17 cellular contexts compared by ENCODE assay signal in genomic region chr13:40558656-40559055, GRCh38.
DNase-seq lines count a peak whose midpoint lies in the region; ATAC-seq and TF ChIP-seq lines count a peak whose summit lies in the region.
"Had no signal": no experiment of that assay in that cellular context is flagged by ENCODE, and none has a peak within 500 bp of the region (broad histone marks: within the 10 kb centered on the region; RNA-seq: fewer than 3 reads in every experiment).

No MANE protein-coding gene starts in this region.

- intact Hi-C loops in left ventricle myocardium superior (cut with micrococcal nuclease) = no loop called here
- intact Hi-C loops in cardiac septum (cut with DNase I) = no loop called here
- intact Hi-C loops in left lung (cut with DNase I) = no loop called here
- intact Hi-C loops in aorta (cut with DNase I) = loop anchor here in 1 of 2 donors (5.0 kb wide), 1 partner anchor 421 kb away; no protein-coding TSS in a partner anchor
- intact Hi-C loops in sciatic nerve (cut with DNase I) = no loop called here

- H3K27ac ChIP-seq in left lung (no peak overlapping the region), aorta (ENCODE audit: low read depth in 1 of 2, low read length in 2 of 2) (no peak overlapping the region)
- H3K27ac ChIP-seq: brain microvascular endothelial cell, neural progenitor cell, suprapubic skin had no signal

- WGBS in aorta, 2 donors = 0 to 4% methylated on average over 1 of the region's 1 CpG

- no peak overlapping the region for H3K4me3 ChIP-seq in left lung
- no peak overlapping the region for H3K4me3 ChIP-seq in aorta (ENCODE audit: low read length in 2 of 2)
- H3K4me3 ChIP-seq: neural progenitor cell, suprapubic skin had no signal

- peaks cover 29% of the 10 kb centered on the region for H3K36me3 Mint-ChIP-seq in WTC11

- peak; percentile 28 for ATAC-seq in left ventricle myocardium superior
- no peak for ATAC-seq in WTC11
- peak; percentile 25 for ATAC-seq in left lung
- peak; percentile 22 for ATAC-seq in aorta (ENCODE audit: low FRiP score)
- no peak for ATAC-seq in sciatic nerve
- ATAC-seq in GM21717 (IDR thresholded peaks at IDR 0.05; ENCODE audit: unreplicated experiment) = no peak
- ATAC-seq: SK-N-SH treated with all-trans-retinoic acid at 6 μM for 48 hours had no signal

- H3K4me1 Mint-ChIP-seq in WTC11 = peaks cover 36% of the 10 kb centered on the region

- H3K27ac Mint-ChIP-seq in WTC11 = peak overlapping the region; percentile 55; the same call in 1 of the 2 replicates
- H3K27ac Mint-ChIP-seq: dendritic cell treated with granulocyte-macrophage colony-stimulating factor and Interleukin-4, amounts not matched to agents 40 ng/mL and 50 ng/mL, for 4 days; immature natural killer cell; neural progenitor cell had no signal

- POLR2A ChIA-PET in WTC11 (lab: Charles Lee) = no interaction called here

- peaks cover 0 to 11% of the 10 kb centered on the region in 2 donors for H3K36me3 ChIP-seq in left lung
- no peaks in the 10 kb centered on the region for H3K36me3 ChIP-seq in aorta (ENCODE audit: control insufficient read depth in 1 of 2, insufficient read depth in 2 of 2, low read length in 1 of 2)
- H3K36me3 ChIP-seq: brain microvascular endothelial cell, neural progenitor cell had no signal

- CTCF ChIA-PET in WTC11 (lab: Charles Lee) = no interaction called here

- no peak overlapping the region for H3K4me3 Mint-ChIP-seq in WTC11
- H3K4me3 Mint-ChIP-seq: dendritic cell treated with granulocyte-macrophage colony-stimulating factor and Interleukin-4, amounts not matched to agents 40 ng/mL and 50 ng/mL, for 4 days; immature natural killer cell; neural progenitor cell had no signal

- no peaks in the 10 kb centered on the region for H3K27me3 ChIP-seq in left lung
- H3K27me3 ChIP-seq in aorta (ENCODE audit: control insufficient read depth in 1 of 2, insufficient read depth in 2 of 2, low read length in 1 of 2) = no peaks in the 10 kb centered on the region
- H3K27me3 ChIP-seq: brain microvascular endothelial cell, neural progenitor cell, suprapubic skin had no signal

- TF ChIP-seq CTCF in WTC11 (IDR thresholded peaks at IDR 0.05) (no peak), left lung (IDR thresholded peaks at IDR 0.05) (no peak)

- H3K4me1 ChIP-seq in left lung = peaks cover 9 to 30% of the 10 kb centered on the region in 2 donors
- peaks cover 1 to 4% of the 10 kb centered on the region in 2 donors for H3K4me1 ChIP-seq in aorta (ENCODE audit: control insufficient read depth in 1 of 2, insufficient read depth in 2 of 2, low read length in 2 of 2)

- H3K27me3 Mint-ChIP-seq in WTC11 (ENCODE audit: low read depth) = no peaks in the 10 kb centered on the region

- DNase-seq in left ventricle myocardium superior = no peak
- no peak for DNase-seq in cardiac septum (ENCODE audit: low spot score)
- no peak for DNase-seq in WTC11 (ENCODE audit: low spot score)
- DNase-seq in left lung = no peak
- DNase-seq in aorta = no peak
- no peak for DNase-seq in sciatic nerve (ENCODE audit: low spot score)
- DNase-seq: activated effector memory CD4-positive, alpha-beta T cell treated with Interleukin-2 at 50 U/mL for 16 hours; AML-193; brain microvascular endothelial cell; erythroblast; immature natural killer cell; NCI-H1436 treated with DMSO at 0.1 percent for 48 hours had no signal

- H3K9me3 Mint-ChIP-seq in WTC11 = no peaks in the 10 kb centered on the region
- H3K9me3 Mint-ChIP-seq: dendritic cell treated with granulocyte-macrophage colony-stimulating factor and Interleukin-4, amounts not matched to agents 40 ng/mL and 50 ng/mL, for 4 days; immature natural killer cell; neural progenitor cell had no signal

- no peaks in the 10 kb centered on the region for H3K9me3 ChIP-seq in left lung
- H3K9me3 ChIP-seq in aorta (ENCODE audit: control insufficient read depth, low read length) = no peaks in the 10 kb centered on the region
- H3K9me3 ChIP-seq: suprapubic skin had no signal

TF ChIP-seq in WTC11, 78 proteins besides CTCF, POLR2A, EP300 and RAD21:
- no peak for TF ChIP-seq HMGXB4 (CRISPR knock-in tag; IDR thresholded peaks at IDR 0.05)
TF ChIP-seq in WTC11: peak in this region for 0.

Comparison
In these comparisons a context has a peak if more than half of its experiments do, and no peak if none do; other contexts are left out.
1. ATAC-seq: peak in left ventricle myocardium superior (single experiment), left lung (single experiment) and aorta (single experiment); none in WTC11 (single experiment), sciatic nerve (single experiment) and GM21717 (single experiment).